Comparison of ENCODE assay signal across 9 cellular contexts in the genomic region with DNA sequence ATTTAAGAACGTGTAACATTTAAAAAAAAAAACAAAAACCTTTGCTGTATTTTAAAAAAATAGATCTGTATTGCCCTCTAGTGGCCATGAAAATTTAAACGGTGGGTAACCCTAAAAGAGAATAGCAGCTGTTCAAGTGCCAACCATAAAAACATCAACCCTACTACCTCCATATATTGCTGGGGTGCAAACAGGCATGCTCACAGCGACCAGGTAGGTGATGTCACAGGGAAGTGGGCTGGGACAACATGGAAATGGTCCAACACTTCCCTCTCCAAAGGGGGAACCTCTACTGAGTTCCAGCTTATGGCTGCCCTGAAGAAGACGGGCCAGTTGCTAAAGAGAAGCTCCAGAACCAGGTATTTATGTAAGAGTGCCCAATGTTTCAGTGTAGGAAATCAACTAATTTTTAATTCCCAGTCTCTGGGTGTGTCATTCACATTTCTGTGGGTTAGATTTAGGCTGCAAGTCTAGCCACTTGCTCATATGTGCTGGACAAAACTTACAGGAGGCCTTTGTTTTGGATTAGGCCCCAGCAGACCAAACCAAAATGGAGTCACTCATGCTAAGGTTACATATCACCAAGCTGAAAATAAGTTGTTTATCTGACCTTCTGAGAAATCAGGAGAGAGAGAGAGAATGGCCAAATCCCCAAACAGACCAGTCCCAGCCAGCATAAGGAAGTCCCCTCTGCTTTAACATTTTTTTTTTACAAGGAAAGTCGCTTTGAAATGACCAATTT. TPM values are rescaled to one million over a fixed set of nuclear protein-coding genes. Genes with fewer than 3 reads are reported as not detected.
DNase-seq lines count a peak whose midpoint lies in the region; ATAC-seq, FAIRE-seq and TF ChIP-seq lines count a peak whose summit lies in the region.
"Had no signal": no experiment of that assay in that cellular context is flagged by ENCODE, and none has a peak within 500 bp of the region (broad histone marks: within the 10 kb centered on the region; RNA-seq: fewer than 3 reads in every experiment).

No MANE protein-coding gene starts in this region.

- H3K27ac ChIP-seq in A549, result no peak overlapping the region

- no peak for ATAC-seq in A549

- no peak overlapping the region for H3K4me3 ChIP-seq in A549
- no peak overlapping the region for H3K4me3 ChIP-seq in GM06990 (replicated peaks; ENCODE audit: low read depth, low read length)
- no peak overlapping the region for H3K4me3 ChIP-seq in cardiac fibroblast (replicated peaks in 1 of 2; ENCODE audit: low read depth in 2 of 2, low read length in 2 of 2)

- peak; percentile 45 to 50; a peak in 4 of 5 replicates for TF ChIP-seq RAD21 in A549 (conservative IDR thresholded peaks at IDR 0.05 in 1 of 2, IDR thresholded peaks at IDR 0.05 in 1 of 2)

- CTCF ChIA-PET in A549 (lab: Yijun Ruan, JAX), result interaction anchor here (0.6 to 2.1 kb wide), 15 partner anchors 9 to 928 kb away, joined by 3 to 9 read pairs (median 4); no protein-coding TSS in a partner anchor

- peaks cover 5% of the 10 kb centered on the region; the same call in 2 of the 3 replicates for H3K9me3 ChIP-seq in A549

- 20% methylated on average over 5 of the region's 5 CpGs for WGBS in A549 (ENCODE audit: missing lambda C conversion rate)

- H3K4me1 Mint-ChIP-seq in activated T-helper 2 cell treated with anti-CD3 and anti-CD28 coated beads, Interferon-gamma antibody, Interleukin-2, Interleukin-4, amounts not matched to agents 10 μg/mL and 5 μg/mL and 100 μg/mL, durations not matched to agents 14 hours and 24 hours and 36 hours (ENCODE audit: low read depth), result no peaks in the 10 kb centered on the region
- H3K4me1 Mint-ChIP-seq: activated naive CD4-positive, alpha-beta T cell treated with anti-CD3 and anti-CD28 coated beads, Interleukin-2, amount 50 U/mL, for 24 hours had no signal

- peaks cover 3% of the 10 kb centered on the region for H3K9me3 Mint-ChIP-seq in activated T-helper 2 cell treated with anti-CD3 and anti-CD28 coated beads, Interferon-gamma antibody, Interleukin-2, Interleukin-4, amounts not matched to agents 10 μg/mL and 5 μg/mL and 100 μg/mL, durations not matched to agents 14 hours and 24 hours and 36 hours

- no peaks in the 10 kb centered on the region for H3K36me3 Mint-ChIP-seq in activated T-helper 2 cell treated with anti-CD3 and anti-CD28 coated beads, Interferon-gamma antibody, Interleukin-2, Interleukin-4, amounts not matched to agents 10 μg/mL and 5 μg/mL and 100 μg/mL, durations not matched to agents 14 hours and 24 hours and 36 hours (ENCODE audit: low read depth)
- H3K36me3 Mint-ChIP-seq: activated naive CD4-positive, alpha-beta T cell treated with anti-CD3 and anti-CD28 coated beads, Interleukin-2, amount 50 U/mL, for 24 hours had no signal

- intact Hi-C loops in activated T-helper 2 cell treated with anti-CD3 and anti-CD28 coated beads, Interferon-gamma antibody, Interleukin-2, Interleukin-4, amounts not matched to agents 10 μg/mL and 5 μg/mL and 100 μg/mL, durations not matched to agents 14 hours and 24 hours and 36 hours (cut with micrococcal nuclease), result no loop called here

- peak; percentile 49 for TF ChIP-seq CTCF in A549 (IDR thresholded peaks at IDR 0.05)
- peak; percentile 52 for TF ChIP-seq CTCF in GM06990 (IDR thresholded peaks at IDR 0.05; ENCODE audit: insufficient read depth, low read length, poor library complexity, severe bottlenecking)
- peak; percentile 37 for TF ChIP-seq CTCF in cardiac fibroblast (IDR thresholded peaks at IDR 0.05; ENCODE audit: low read depth, low read length)

- no peak overlapping the region for H3K27ac Mint-ChIP-seq in activated T-helper 2 cell treated with anti-CD3 and anti-CD28 coated beads, Interferon-gamma antibody, Interleukin-2, Interleukin-4, amounts not matched to agents 10 μg/mL and 5 μg/mL and 100 μg/mL, durations not matched to agents 14 hours and 24 hours and 36 hours
- H3K27ac Mint-ChIP-seq: activated naive CD4-positive, alpha-beta T cell treated with anti-CD3 and anti-CD28 coated beads, Interleukin-2, amount 50 U/mL, for 24 hours had no signal

- no peaks in the 10 kb centered on the region for H3K4me1 ChIP-seq in A549

- H3K4me3 Mint-ChIP-seq in activated T-helper 2 cell treated with anti-CD3 and anti-CD28 coated beads, Interferon-gamma antibody, Interleukin-2, Interleukin-4, amounts not matched to agents 10 μg/mL and 5 μg/mL and 100 μg/mL, durations not matched to agents 14 hours and 24 hours and 36 hours (ENCODE audit: low read depth), result no peak overlapping the region
- H3K4me3 Mint-ChIP-seq: activated naive CD4-positive, alpha-beta T cell treated with anti-CD3 and anti-CD28 coated beads, Interleukin-2, amount 50 U/mL, for 24 hours had no signal

- no peak for FAIRE-seq in A549 (lab: Jason Lieb, UNC)

- H3K27me3 ChIP-seq in GM06990 (replicated peaks; ENCODE audit: control insufficient read depth, insufficient read depth, low read length), result no peaks in the 10 kb centered on the region; the same call in 1 of the 2 replicates

- DNase-seq in A549 (ENCODE audit: low read depth in 1 of 2, low spot score in 1 of 2) (peak in 1 of 2 experiments; percentile 5), GM06990 (ENCODE audit: extremely low read depth, insufficient read length) (peak; percentile 3), NCI-H2171 treated with DMSO at 0.1 percent for 48 hours (lab: John Stamatoyannopoulos, UW) (peak; percentile 74), cardiac fibroblast (ENCODE audit: low read depth in 2 of 2) (peak; percentile 52 to 57), myocyte (ENCODE audit: low read depth) (peak; percentile 57), HK-2 (ENCODE audit: unreplicated experiment) (no peak)
- no peak for DNase-seq in activated T-helper 2 cell treated with anti-CD3 and anti-CD28 coated beads, Interferon-gamma antibody, Interleukin-2, Interleukin-4, amounts not matched to agents 10 μg/mL and 5 μg/mL and 100 μg/mL, durations not matched to agents 14 hours and 24 hours and 36 hours (ENCODE audit: low spot score)
- DNase-seq in activated CD4-positive, alpha-beta T cell treated with anti-CD3 and anti-CD28 coated beads for 48 hours, result no peak

- TF ChIP-seq EP300 in A549 (IDR thresholded peaks at IDR 0.05), result no peak

- H3K36me3 ChIP-seq in GM06990 (ENCODE audit: control insufficient read depth, insufficient read depth, low read length), result no peaks in the 10 kb centered on the region

- peaks cover 17% of the 10 kb centered on the region for H3K27me3 Mint-ChIP-seq in activated T-helper 2 cell treated with anti-CD3 and anti-CD28 coated beads, Interferon-gamma antibody, Interleukin-2, Interleukin-4, amounts not matched to agents 10 μg/mL and 5 μg/mL and 100 μg/mL, durations not matched to agents 14 hours and 24 hours and 36 hours (ENCODE audit: low read depth)

- no peak overlapping the region for H3K4me2 ChIP-seq in A549

- POLR2A ChIA-PET in A549 (lab: Yijun Ruan, JAX), result no interaction called here

- no peak for TF ChIP-seq POLR2A in A549 (IDR thresholded peaks at IDR 0.05; ENCODE audit: low read length)

TF ChIP-seq in A549, 52 proteins besides CTCF, POLR2A, EP300 and RAD21:
- TF ChIP-seq, protein P1, sequence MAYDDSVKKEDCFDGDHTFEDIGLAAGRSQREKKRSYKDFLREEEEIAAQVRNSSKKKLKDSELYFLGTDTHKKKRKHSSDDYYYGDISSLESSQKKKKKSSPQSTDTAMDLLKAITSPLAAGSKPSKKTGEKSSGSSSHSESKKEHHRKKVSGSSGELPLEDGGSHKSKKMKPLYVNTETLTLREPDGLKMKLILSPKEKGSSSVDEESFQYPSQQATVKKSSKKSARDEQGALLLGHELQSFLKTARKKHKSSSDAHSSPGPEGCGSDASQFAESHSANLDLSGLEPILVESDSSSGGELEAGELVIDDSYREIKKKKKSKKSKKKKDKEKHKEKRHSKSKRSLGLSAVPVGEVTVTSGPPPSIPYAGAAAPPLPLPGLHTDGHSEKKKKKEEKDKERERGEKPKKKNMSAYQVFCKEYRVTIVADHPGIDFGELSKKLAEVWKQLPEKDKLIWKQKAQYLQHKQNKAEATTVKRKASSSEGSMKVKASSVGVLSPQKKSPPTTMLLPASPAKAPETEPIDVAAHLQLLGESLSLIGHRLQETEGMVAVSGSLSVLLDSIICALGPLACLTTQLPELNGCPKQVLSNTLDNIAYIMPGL (CRISPR knock-in tag; IDR thresholded peaks at IDR 0.05; ENCODE audit: borderline replicate concordance), result no peak
- no peak for TF ChIP-seq ESRRA (IDR thresholded peaks at IDR 0.05; ENCODE audit: borderline replicate concordance, low read length)
- no peak for TF ChIP-seq CBX2 (IDR thresholded peaks at IDR 0.05; ENCODE audit: borderline replicate concordance, low read depth)
- no peak for TF ChIP-seq NFE2L2 (conservative IDR thresholded peaks at IDR 0.05; ENCODE audit: low read length)
- TF ChIP-seq MYC (IDR thresholded peaks at IDR 0.05; ENCODE audit: borderline replicate concordance, low read length), result no peak
- no peak for TF ChIP-seq KDM5A (IDR thresholded peaks at IDR 0.05)
- TF ChIP-seq MAFK (IDR thresholded peaks at IDR 0.05; ENCODE audit: partially characterized antibody), result no peak
- no peak for TF ChIP-seq CEBPB (IDR thresholded peaks at IDR 0.05)

RNA-seq across cellular contexts. Expression of a gene that starts 54.5 kb away (rescaled TPM):
- polyA plus RNA-seq in A549 (2011; rRNA removed) (18.8 and 24.3 TPM in 2 replicates), A549 (2017; fragmentation: RNase III; extraction: RNeasy Plus Mini Kit Qiagen cat#74134 plus additional on column Dnase treatment) (11.9 to 15.2 TPM (median 12.5 TPM) in 3 replicates)
- 8.8 and 10.3 TPM in 2 replicates for polyA plus RNA-seq in A549 (2012; cell fraction: cytosol; rRNA removed)
- polyA plus RNA-seq in A549 (2012; cell fraction: nucleus; rRNA removed), result 4.2 and 6.1 TPM in 2 replicates
- polyA minus RNA-seq in A549 (2011; rRNA and poly(A)+ RNA removed), result 7.7 and 10.0 TPM in 2 replicates
- 0.10 and 0.11 TPM in 2 replicates for total RNA-seq in myocyte
- 0.15 TPM for polyA plus RNA-seq in myocyte (2012)
- total RNA-seq in activated T-helper 2 cell treated with anti-CD3 and anti-CD28 coated beads, Interferon-gamma antibody, Interleukin-2, Interleukin-4, amounts not matched to agents 10 μg/mL and 5 μg/mL and 100 μg/mL, durations not matched to agents 14 hours and 24 hours and 36 hours, result 23.5 and 23.6 TPM in 2 replicates

Comparison
In these comparisons a context has a peak if more than half of its experiments do, and no peak if none do; other contexts are left out.
1. DNase-seq: peak in GM06990 (single experiment), NCI-H2171 treated with DMSO at 0.1 percent for 48 hours (single experiment), cardiac fibroblast (2 of 2) and myocyte (single experiment); none in HK-2 (single experiment), activated T-helper 2 cell treated with anti-CD3 and anti-CD28 coated beads, Interferon-gamma antibody, Interleukin-2, Interleukin-4, amounts not matched to agents 10 μg/mL and 5 μg/mL and 100 μg/mL, durations not matched to agents 14 hours and 24 hours and 36 hours (single experiment) and activated CD4-positive, alpha-beta T cell treated with anti-CD3 and anti-CD28 coated beads for 48 hours (single experiment).
2. RNA of a gene that starts 54.5 kb away (total RNA-seq): 23.5 to 23.6 TPM in activated T-helper 2 cell treated with anti-CD3 and anti-CD28 coated beads, Interferon-gamma antibody, Interleukin-2, Interleukin-4, amounts not matched to agents 10 μg/mL and 5 μg/mL and 100 μg/mL, durations not matched to agents 14 hours and 24 hours and 36 hours; 0.10 to 0.11 TPM in myocyte; every median in the first group is over 10 times any median in the second.
3. Peak in every context shown above with its lines, with median percentiles within 50 percentile points of each other: CTCF ChIP-seq.